In the genomic region with DNA sequence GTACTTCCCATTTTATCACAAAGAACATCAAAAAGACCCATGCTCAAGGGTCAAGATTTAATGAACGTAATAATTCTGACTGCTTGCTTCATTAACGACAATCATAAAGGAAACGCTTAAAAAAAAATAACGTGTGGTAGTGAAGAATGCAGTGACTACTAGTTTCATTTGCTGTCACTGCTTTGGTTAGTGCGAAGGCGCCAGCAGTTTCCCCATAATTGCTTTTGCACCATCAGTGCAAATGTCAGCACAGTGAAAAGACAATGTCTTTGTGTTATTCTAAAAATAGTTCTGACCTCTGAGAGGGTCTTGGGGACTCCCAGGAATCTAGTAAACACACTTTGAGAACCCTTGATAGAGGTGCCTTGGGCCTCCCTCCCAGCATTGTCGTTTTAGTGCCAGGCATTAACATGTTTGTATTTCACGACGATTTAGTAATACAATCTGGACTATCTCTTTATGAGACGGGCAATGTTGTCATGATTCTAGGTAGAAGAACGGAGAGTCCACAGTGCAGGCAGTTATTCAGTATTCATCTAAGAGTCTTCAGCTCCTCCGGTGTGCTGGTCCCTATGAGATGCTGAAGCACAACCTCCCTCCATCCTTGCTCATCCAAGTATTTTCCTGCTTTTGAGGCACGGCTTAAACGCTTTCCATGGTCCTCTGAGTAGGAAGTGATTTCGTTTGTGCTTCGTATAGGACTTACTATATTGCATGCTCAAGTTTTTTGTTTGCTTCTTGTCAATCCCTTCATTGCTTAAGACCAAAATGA, we compare ENCODE assay signal across 8 cellular contexts.
DNase-seq lines count a peak whose midpoint lies in the region; ATAC-seq, FAIRE-seq and TF ChIP-seq lines count a peak whose summit lies in the region.

No MANE protein-coding gene starts in this region.

- POLR2A ChIA-PET in PC-3 (lab: Charles Lee; ENCODE audit: unreplicated experiment) (interaction anchor here (0.5 to 1.4 kb wide), 4 partner anchors 59 to 608 kb away, joined by 3 to 15 read pairs (median 8); a partner anchor contains a TSS), K562 (lab: Yijun Ruan, JAX) (interaction anchor here (0.6 to 3.8 kb wide), 31 partner anchors 8 to 111 kb away, joined by 3 to 36 read pairs (median 5); a partner anchor contains a TSS), HepG2 (lab: Yijun Ruan, JAX) (interaction anchor here (0.7 to 4.3 kb wide), 21 partner anchors 8 to 87 kb away, joined by 3 to 81 read pairs (median 6); a partner anchor contains a TSS)

- ATAC-seq in HG02610 (IDR thresholded peaks at IDR 0.05; ENCODE audit: unreplicated experiment): peak; percentile 16
- ATAC-seq in PC-3: peak; percentile 2
- peak; percentile 0; the same call in 1 of the 3 replicates for ATAC-seq in K562
- peak; percentile 19 for ATAC-seq in HepG2

- H3K27ac ChIP-seq in PC-3 (ENCODE audit: low read length): peak overlapping the region; percentile 93
- H3K27ac ChIP-seq in K562 (ENCODE audit: extremely low read depth, low read depth, low read length): peak overlapping the region; percentile 97
- H3K27ac ChIP-seq in HepG2 (ENCODE audit: extremely low read length, insufficient read depth, low read length): peak overlapping the region; percentile 99

- H3F3A ChIP-seq in PC-3 (ENCODE audit: low read length, unreplicated experiment): no peaks in the 10 kb centered on the region

- H3K79me2 ChIP-seq in PC-3 (ENCODE audit: low read length) (peaks cover 35% of the 10 kb centered on the region), K562 (ENCODE audit: control insufficient read depth, insufficient read depth, low read length) (peaks cover 54% of the 10 kb centered on the region), HepG2 (ENCODE audit: insufficient read depth, low read length) (peaks cover 59% of the 10 kb centered on the region)

- TF ChIP-seq CTCF in PC-3 (conservative IDR thresholded peaks at IDR 0.05; ENCODE audit: low read depth, low read length) (no peak), K562 (IDR thresholded peaks at IDR 0.05 in 2 of 3, conservative IDR thresholded peaks at IDR 0.05 in 1 of 3; ENCODE audit: insufficient read depth in 2 of 3, low read depth in 1 of 3, low read length in 3 of 3) (no peak), HepG2 (CRISPR knock-in tag; IDR thresholded peaks at IDR 0.05) (no peak)

- FAIRE-seq in K562 (lab: Jason Lieb, UNC) (no peak), HepG2 (lab: Jason Lieb, UNC) (no peak)

- intact Hi-C loops in PC-3 (cut with micrococcal nuclease): loop anchor here (1.0 to 5.0 kb wide), 4 partner anchors 71 to 231 kb away; a partner anchor contains a TSS
- intact Hi-C loops in K562 (cut with micrococcal nuclease): loop anchor here (2.0 kb wide), 4 partner anchors 45 to 87 kb away; a partner anchor contains a TSS
- intact Hi-C loops in HepG2 (cut with micrococcal nuclease; ENCODE audit: unreplicated experiment): loop anchor here (1.0 to 2.0 kb wide), 3 partner anchors 29 to 84 kb away; no protein-coding TSS in a partner anchor
- intact Hi-C loops in posterior vena cava (cut with DNase I): loop anchor here (2.0 to 5.0 kb wide), 3 partner anchors 41 to 89 kb away; a partner anchor contains a TSS

- peak; percentile 25 for DNase-seq in PC-3
- DNase-seq in K562 (ENCODE audit: extremely low read depth in 1 of 4, low spot score in 3 of 4): peak in 1 of 4 experiments; percentile 36
- DNase-seq in HepG2 (ENCODE audit: low spot score): no peak
- DNase-seq in stimulated activated CD8-positive, alpha-beta memory T cell treated with anti-CD3 and anti-CD28 coated beads, Interleukin-15, amount 100 ng/mL, for 48 hours (ENCODE audit: low read depth in 2 of 2): peak; percentile 29 to 30
- no peak for DNase-seq in effector CD8-positive, alpha-beta T cell (lab: John Stamatoyannopoulos, UW)
- DNase-seq in posterior vena cava (ENCODE audit: low spot score): no peak

- no peaks in the 10 kb centered on the region for H3K9me3 ChIP-seq in PC-3 (ENCODE audit: low read length)
- H3K9me3 ChIP-seq in K562 (replicated peaks; ENCODE audit: control insufficient read depth, insufficient read depth, low read depth, low read length): no peaks in the 10 kb centered on the region
- no peaks in the 10 kb centered on the region for H3K9me3 ChIP-seq in HepG2 (ENCODE audit: low read length)

- TF ChIP-seq RAD21 in K562 (CRISPR knock-in tag; conservative IDR thresholded peaks at IDR 0.05 in 1 of 2, IDR thresholded peaks at IDR 0.05 in 1 of 2): no peak
- no peak for TF ChIP-seq RAD21 in HepG2 (CRISPR knock-in tag; IDR thresholded peaks at IDR 0.05)

- H3K4me1 ChIP-seq in PC-3 (ENCODE audit: insufficient read depth, low read length): peaks cover 24% of the 10 kb centered on the region
- H3K4me1 ChIP-seq in K562 (replicated peaks in 1 of 2; ENCODE audit: control insufficient read depth in 2 of 2, insufficient read depth in 2 of 2, low read length in 2 of 2): peaks cover 11 to 31% of the 10 kb centered on the region in 2 experiments; a peak in 4 of 5 replicates
- H3K4me1 ChIP-seq in HepG2 (ENCODE audit: insufficient read depth, low read length): peaks cover 65% of the 10 kb centered on the region

- peak overlapping the region; percentile 87 for H3K4me2 ChIP-seq in PC-3 (ENCODE audit: low read length)
- peak overlapping the region; percentile 92 for H3K4me2 ChIP-seq in K562 (ENCODE audit: insufficient read depth, low read length)
- peak overlapping the region; percentile 92 for H3K4me2 ChIP-seq in HepG2 (ENCODE audit: low read depth, low read length)

- H3K4me3 ChIP-seq in GM08714 (ENCODE audit: low read length) (peak overlapping the region; percentile 87), PC-3 (ENCODE audit: low read length) (peak overlapping the region; percentile 98), K562 (peak overlapping the region; percentile 79), HepG2 (replicated peaks in 1 of 3; ENCODE audit: insufficient read depth in 1 of 3, low read depth in 2 of 3, low read length in 3 of 3) (peak overlapping the region; percentile 71 to 85 (median 74))

- CTCF ChIA-PET in PC-3 (lab: Charles Lee): interaction anchor here (0.6 to 1.8 kb wide), 3 partner anchors 57 to 83 kb away, joined by 3 to 7 read pairs (median 4); no protein-coding TSS in a partner anchor
- CTCF ChIA-PET in K562 (lab: Yijun Ruan, JAX; ENCODE audit: low intra/inter-chr PET ratio): no interaction called here
- CTCF ChIA-PET in HepG2 (lab: Yijun Ruan, JAX; ENCODE audit: low intra/inter-chr PET ratio, low total read pairs): interaction anchor here (1.3 kb wide), 1 partner anchor 83 kb away, joined by 5 read pairs; no protein-coding TSS in a partner anchor

- no peaks in the 10 kb centered on the region for H3K9me1 ChIP-seq in K562 (ENCODE audit: control insufficient read depth, insufficient read depth, low read length)

- H3K27me3 ChIP-seq in PC-3 (ENCODE audit: low read length) (no peaks in the 10 kb centered on the region), K562 (ENCODE audit: control insufficient read depth in 2 of 2, insufficient read depth in 2 of 2, low read length in 2 of 2) (no peaks in the 10 kb centered on the region), HepG2 (ENCODE audit: control insufficient read depth in 1 of 2, insufficient read depth in 2 of 2, low read length in 2 of 2) (no peaks in the 10 kb centered on the region; a peak in 1 of 5 replicates)

- BruUV-seq in PC-3 (replicated peaks; lab: Mats Ljungman, UMichigan) (no TSS peak), K562 (replicated peaks; lab: Mats Ljungman, UMichigan) (no TSS peak), HepG2 (replicated peaks; lab: Mats Ljungman, UMichigan) (no TSS peak)

- TF ChIP-seq POLR2A in K562 (conservative IDR thresholded peaks at IDR 0.05): no peak
- TF ChIP-seq POLR2A in HepG2 (IDR thresholded peaks at IDR 0.05; ENCODE audit: insufficient read depth in 1 of 2, low read depth in 2 of 2, low read length in 2 of 2): no peak

- 20% methylated on average over 16 of the region's 16 CpGs for WGBS in K562 (ENCODE audit: insufficient coverage, low coverage, missing lambda C conversion rate)
- WGBS in HepG2 (ENCODE audit: low lambda C conversion rate): 3% methylated on average over 16 of the region's 16 CpGs

- TF ChIP-seq EP300 in K562 (IDR thresholded peaks at IDR 0.05; ENCODE audit: low read length) (no peak), HepG2 (IDR thresholded peaks at IDR 0.05; ENCODE audit: low read depth in 2 of 2, low read length in 2 of 2) (no peak), HepG2 (CRISPR knock-in tag; IDR thresholded peaks at IDR 0.05; ENCODE audit: borderline replicate concordance) (no peak)

- H2AFZ ChIP-seq in PC-3 (ENCODE audit: low read length) (peak overlapping the region; percentile 83; the same call in 1 of the 2 replicates), K562 (ENCODE audit: low read depth, low read length) (peak overlapping the region; percentile 93), HepG2 (ENCODE audit: low read length) (no peak overlapping the region)

- H3K36me3 ChIP-seq in PC-3 (ENCODE audit: low read depth, low read length): no peaks in the 10 kb centered on the region
- H3K36me3 ChIP-seq in K562 (ENCODE audit: control insufficient read depth, insufficient read depth, low read length): no peaks in the 10 kb centered on the region
- no peaks in the 10 kb centered on the region; a peak in 1 of 5 replicates for H3K36me3 ChIP-seq in HepG2 (replicated peaks in 1 of 2; ENCODE audit: control insufficient read depth in 1 of 2, insufficient read depth in 2 of 2, low read length in 2 of 2)

- H4K20me1 ChIP-seq in PC-3 (ENCODE audit: low read length) (0 out of 2 replicates have a peak, but pooled peaks cover 5% of the 10 kb centered on the region), K562 (replicated peaks; ENCODE audit: control insufficient read depth, insufficient read depth, low read length) (no peaks in the 10 kb centered on the region), HepG2 (ENCODE audit: insufficient read depth, low read length) (peaks cover 21% of the 10 kb centered on the region)

- no peaks in the 10 kb centered on the region for H3K9me2 ChIP-seq in PC-3 (replicated peaks; ENCODE audit: low read length)

- peak overlapping the region; percentile 96 for H3K9ac ChIP-seq in PC-3 (ENCODE audit: low read length)
- H3K9ac ChIP-seq in K562 (ENCODE audit: insufficient read depth in 1 of 2, low read depth in 2 of 2, low read length in 2 of 2): peak overlapping the region; percentile 96
- H3K9ac ChIP-seq in HepG2 (ENCODE audit: insufficient read depth, low read depth, low read length): peak overlapping the region; percentile 92

- in situ Hi-C loops in K562 (cut with MboI) (loop anchor here (5.0 kb wide), 1 partner anchor 69 kb away; a partner anchor contains a TSS), HepG2 (cut with HindIII; ENCODE audit: extremely low pct_ligation_motif_present, low pct_unique_long_range_greater_than_20kb) (loop anchor here (5.0 kb wide), 1 partner anchor 69 kb away; a partner anchor contains a TSS)

TF ChIP-seq in K562, 482 proteins besides CTCF, POLR2A, EP300 and RAD21 (continues in another document):
- 0 out of 2 replicates have a peak, but pooled peaks have one; percentile 15 for TF ChIP-seq SOX6 (IDR thresholded peaks at IDR 0.05)

TF ChIP-seq in HepG2, 621 proteins besides CTCF, POLR2A, EP300 and RAD21 (continues in another document):
- no peak for TF ChIP-seq SYNCRIP (IDR thresholded peaks at IDR 0.05; ENCODE audit: insufficient read depth, low read depth, low read length)

Comparison
In these comparisons a context has a peak if more than half of its experiments do, and no peak if none do; other contexts are left out.
1. DNase-seq: peak in PC-3 (single experiment) and stimulated activated CD8-positive, alpha-beta memory T cell treated with anti-CD3 and anti-CD28 coated beads, Interleukin-15, amount 100 ng/mL, for 48 hours (2 of 2); none in HepG2 (single experiment), effector CD8-positive, alpha-beta T cell (single experiment) and posterior vena cava (single experiment).
2. Peak in every context shown above with its lines, with median percentiles within 50 percentile points of each other: H3K4me3 ChIP-seq, ATAC-seq, H3K27ac ChIP-seq, H3K4me2 ChIP-seq and H3K9ac ChIP-seq.